Comparison of ENCODE assay signal across 16 cellular contexts in the genomic region with DNA sequence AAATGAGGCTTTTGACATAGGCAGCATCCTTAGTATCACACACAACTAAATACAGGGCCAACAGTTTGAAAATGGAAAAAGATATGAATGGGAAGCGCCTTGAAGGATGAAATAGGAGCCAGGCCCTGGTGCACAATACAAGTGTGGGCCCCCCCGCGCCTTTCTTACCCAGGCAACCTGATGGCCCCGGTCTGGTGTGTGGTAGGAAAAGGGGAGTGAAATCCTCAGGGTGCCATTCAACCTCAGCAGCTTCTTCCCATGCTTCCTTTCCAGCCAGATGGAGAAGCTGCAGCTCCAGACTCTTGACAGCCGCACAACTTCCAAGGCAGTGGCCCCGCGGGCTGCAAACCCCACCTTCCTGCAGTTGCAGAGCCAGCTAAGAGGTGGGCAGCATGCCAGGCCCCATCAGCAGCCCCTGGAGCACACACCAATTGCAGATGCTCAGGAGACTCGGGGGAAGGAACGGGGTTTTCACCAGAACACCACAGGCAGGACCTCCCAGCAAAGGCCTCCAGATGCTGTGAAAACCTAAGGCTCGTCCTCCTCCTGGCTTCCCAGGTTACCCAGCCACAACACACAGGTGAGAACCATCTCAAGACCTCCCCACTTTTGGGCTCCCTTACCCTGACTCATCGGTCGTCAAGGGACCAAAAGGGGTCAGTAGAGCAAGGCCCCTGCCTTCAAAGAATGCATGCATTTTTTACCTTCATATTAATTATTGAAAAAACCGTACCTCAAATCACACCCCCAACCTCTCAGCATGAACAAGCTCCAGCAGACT.
DNase-seq lines count a peak whose midpoint lies in the region; ATAC-seq and TF ChIP-seq lines count a peak whose summit lies in the region.
"Had no signal": no experiment of that assay in that cellular context is flagged by ENCODE, and none has a peak within 500 bp of the region (broad histone marks: within the 10 kb centered on the region; RNA-seq: fewer than 3 reads in every experiment).

No MANE protein-coding gene starts in this region.

- peaks cover 7% of the 10 kb centered on the region for H3F3A ChIP-seq in smooth muscle cell (ENCODE audit: low read depth)

- peak; percentile 38 for DNase-seq in activated CD8-positive, alpha-beta memory T cell treated with anti-CD3 and anti-CD28 coated beads, Interleukin-2, amount 50 U/mL, for 48 hours
- DNase-seq in activated CD8-positive, alpha-beta memory T cell treated with anti-CD3 and anti-CD28 coated beads, Interleukin-2, amount 50 U/mL, for 4 hours: no peak
- DNase-seq in NCI-H2171 (lab: John Stamatoyannopoulos, UW) (peak; percentile 94), left ventricle myocardium superior (peak; percentile 58), smooth muscle cell (lab: John Stamatoyannopoulos, UW; ENCODE audit: unreplicated experiment) (no peak), H4 (ENCODE audit: low spot score) (no peak)
- DNase-seq: activated CD4-positive, CD25-positive, alpha-beta regulatory T cell treated with anti-CD3 and anti-CD28 coated beads, Interleukin-2, amount 50 U/mL, for 72 hours; activated T-cell treated with anti-CD3 and anti-CD28 coated beads for 4 hours; dorsolateral prefrontal cortex; heart right ventricle; IMR-90; kidney glomerular epithelial cell; stimulated activated CD4-positive, alpha-beta T cell treated with anti-CD3 and anti-CD28 coated beads, Interleukin-15, amount 100 ng/mL, for 24 hours had no signal

- H3K79me2 ChIP-seq in smooth muscle cell (ENCODE audit: low read depth): no peaks in the 10 kb centered on the region

- intact Hi-C loops in left ventricle myocardium superior (cut with micrococcal nuclease): no loop called here

- ATAC-seq in left ventricle myocardium superior (no peak), HG03039 (IDR thresholded peaks at IDR 0.05; ENCODE audit: unreplicated experiment) (no peak), GM18505 (IDR thresholded peaks at IDR 0.05; ENCODE audit: unreplicated experiment) (no peak)

- no peak overlapping the region for H2AFZ ChIP-seq in smooth muscle cell (ENCODE audit: low read depth)

- no peak for TF ChIP-seq POLR2A in GM18505 (IDR thresholded peaks at IDR 0.05; ENCODE audit: borderline replicate concordance, extremely low read depth, insufficient read depth, insufficient read length)

- H3K4me3 ChIP-seq in smooth muscle cell: no peak overlapping the region
- H3K4me3 ChIP-seq: uterus had no signal

- no peak overlapping the region for H3K9ac ChIP-seq in smooth muscle cell (ENCODE audit: low read depth)

- H3K9me3 ChIP-seq in smooth muscle cell (replicated peaks; ENCODE audit: low read depth): no peaks in the 10 kb centered on the region
- H3K9me3 ChIP-seq: heart right ventricle, uterus had no signal

- H3K36me3 ChIP-seq in smooth muscle cell (ENCODE audit: low read depth): no peaks in the 10 kb centered on the region
- H3K36me3 ChIP-seq: heart right ventricle, uterus had no signal

- H3K27me3 ChIP-seq in smooth muscle cell (ENCODE audit: low read depth): no peaks in the 10 kb centered on the region
- H3K27me3 ChIP-seq: uterus had no signal

- no peak for TF ChIP-seq CTCF in smooth muscle cell (IDR thresholded peaks at IDR 0.05; ENCODE audit: borderline replicate concordance, insufficient read depth, poor library complexity, severe bottlenecking)

- no peak overlapping the region for H3K27ac ChIP-seq in smooth muscle cell (ENCODE audit: low read depth)
- H3K27ac ChIP-seq: dorsolateral prefrontal cortex, uterus had no signal

- WGBS in smooth muscle cell (ENCODE audit: low lambda C conversion rate): 80% methylated on average over 13 of the region's 13 CpGs

- no peaks in the 10 kb centered on the region for H4K20me1 ChIP-seq in smooth muscle cell (ENCODE audit: low read depth)

- H3K4me1 ChIP-seq in smooth muscle cell (ENCODE audit: low read depth): peaks cover 22% of the 10 kb centered on the region

- H3K4me2 ChIP-seq in smooth muscle cell: peak overlapping the region; percentile 54

Comparison
In these comparisons a context has a peak if more than half of its experiments do, and no peak if none do; other contexts are left out.
1. DNase-seq: peak in activated CD8-positive, alpha-beta memory T cell treated with anti-CD3 and anti-CD28 coated beads, Interleukin-2, amount 50 U/mL, for 48 hours (single experiment), NCI-H2171 (single experiment) and left ventricle myocardium superior (single experiment); none in activated CD8-positive, alpha-beta memory T cell treated with anti-CD3 and anti-CD28 coated beads, Interleukin-2, amount 50 U/mL, for 4 hours (single experiment), smooth muscle cell (single experiment) and H4 (single experiment).